In the genomic region with DNA sequence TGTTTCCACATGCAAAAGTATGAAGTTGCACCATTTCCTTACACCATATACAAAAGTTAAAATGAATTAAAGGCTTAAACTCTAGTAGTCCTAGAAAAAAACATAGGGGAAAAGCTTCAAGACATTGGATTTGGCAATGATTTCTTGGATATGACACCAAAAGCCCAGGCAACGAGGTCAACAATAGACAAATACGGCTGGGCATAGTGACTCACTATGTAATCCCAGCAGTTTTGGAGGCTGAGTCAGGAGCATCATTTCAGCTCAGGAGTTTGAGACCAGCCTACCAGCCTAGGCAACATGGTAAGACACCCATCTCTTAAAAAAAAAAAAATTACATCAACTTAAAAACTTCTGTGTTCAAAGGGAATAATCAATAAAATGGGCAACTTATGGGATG, we compare ENCODE assay signal across 2 cellular contexts.
TF ChIP-seq lines count a peak whose summit lies in the region.

No MANE protein-coding gene starts in this region.

TF ChIP-seq in SK-N-SH treated with all-trans-retinoic acid at 6 μM for 48 hours, 23 proteins besides CTCF, POLR2A, EP300 and RAD21 (continued from another document):
- TF ChIP-seq, protein P1, sequence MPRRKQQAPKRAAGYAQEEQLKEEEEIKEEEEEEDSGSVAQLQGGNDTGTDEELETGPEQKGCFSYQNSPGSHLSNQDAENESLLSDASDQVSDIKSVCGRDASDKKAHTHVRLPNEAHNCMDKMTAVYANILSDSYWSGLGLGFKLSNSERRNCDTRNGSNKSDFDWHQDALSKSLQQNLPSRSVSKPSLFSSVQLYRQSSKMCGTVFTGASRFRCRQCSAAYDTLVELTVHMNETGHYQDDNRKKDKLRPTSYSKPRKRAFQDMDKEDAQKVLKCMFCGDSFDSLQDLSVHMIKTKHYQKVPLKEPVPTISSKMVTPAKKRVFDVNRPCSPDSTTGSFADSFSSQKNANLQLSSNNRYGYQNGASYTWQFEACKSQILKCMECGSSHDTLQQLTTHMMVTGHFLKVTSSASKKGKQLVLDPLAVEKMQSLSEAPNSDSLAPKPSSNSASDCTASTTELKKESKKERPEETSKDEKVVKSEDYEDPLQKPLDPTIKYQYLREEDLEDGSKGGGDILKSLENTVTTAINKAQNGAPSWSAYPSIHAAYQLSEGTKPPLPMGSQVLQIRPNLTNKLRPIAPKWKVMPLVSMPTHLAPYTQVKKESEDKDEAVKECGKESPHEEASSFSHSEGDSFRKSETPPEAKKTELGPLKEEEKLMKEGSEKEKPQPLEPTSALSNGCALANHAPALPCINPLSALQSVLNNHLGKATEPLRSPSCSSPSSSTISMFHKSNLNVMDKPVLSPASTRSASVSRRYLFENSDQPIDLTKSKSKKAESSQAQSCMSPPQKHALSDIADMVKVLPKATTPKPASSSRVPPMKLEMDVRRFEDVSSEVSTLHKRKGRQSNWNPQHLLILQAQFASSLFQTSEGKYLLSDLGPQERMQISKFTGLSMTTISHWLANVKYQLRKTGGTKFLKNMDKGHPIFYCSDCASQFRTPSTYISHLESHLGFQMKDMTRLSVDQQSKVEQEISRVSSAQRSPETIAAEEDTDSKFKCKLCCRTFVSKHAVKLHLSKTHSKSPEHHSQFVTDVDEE (CRISPR knock-in tag; IDR thresholded peaks at IDR 0.05): no peak
- TF ChIP-seq ZFP3 (CRISPR knock-in tag; IDR thresholded peaks at IDR 0.05): no peak
- TF ChIP-seq RARB (CRISPR knock-in tag; IDR thresholded peaks at IDR 0.05): no peak
- no peak for TF ChIP-seq ZNF8 (CRISPR knock-in tag; IDR thresholded peaks at IDR 0.05)
- TF ChIP-seq SNAI2 (CRISPR knock-in tag; IDR thresholded peaks at IDR 0.05): no peak
- TF ChIP-seq ESRRG (CRISPR knock-in tag; IDR thresholded peaks at IDR 0.05): no peak
- no peak for TF ChIP-seq ZFP30 (CRISPR knock-in tag; IDR thresholded peaks at IDR 0.05)
- no peak for TF ChIP-seq TCF4 (CRISPR knock-in tag; IDR thresholded peaks at IDR 0.05; ENCODE audit: borderline replicate concordance)
- TF ChIP-seq, protein P2, sequence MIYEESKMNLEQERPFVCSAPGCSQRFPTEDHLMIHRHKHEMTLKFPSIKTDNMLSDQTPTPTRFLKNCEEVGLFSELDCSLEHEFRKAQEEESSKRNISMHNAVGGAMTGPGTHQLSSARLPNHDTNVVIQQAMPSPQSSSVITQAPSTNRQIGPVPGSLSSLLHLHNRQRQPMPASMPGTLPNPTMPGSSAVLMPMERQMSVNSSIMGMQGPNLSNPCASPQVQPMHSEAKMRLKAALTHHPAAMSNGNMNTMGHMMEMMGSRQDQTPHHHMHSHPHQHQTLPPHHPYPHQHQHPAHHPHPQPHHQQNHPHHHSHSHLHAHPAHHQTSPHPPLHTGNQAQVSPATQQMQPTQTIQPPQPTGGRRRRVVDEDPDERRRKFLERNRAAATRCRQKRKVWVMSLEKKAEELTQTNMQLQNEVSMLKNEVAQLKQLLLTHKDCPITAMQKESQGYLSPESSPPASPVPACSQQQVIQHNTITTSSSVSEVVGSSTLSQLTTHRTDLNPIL (CRISPR knock-in tag; IDR thresholded peaks at IDR 0.05; ENCODE audit: low read depth): no peak
- TF ChIP-seq, protein P3, sequence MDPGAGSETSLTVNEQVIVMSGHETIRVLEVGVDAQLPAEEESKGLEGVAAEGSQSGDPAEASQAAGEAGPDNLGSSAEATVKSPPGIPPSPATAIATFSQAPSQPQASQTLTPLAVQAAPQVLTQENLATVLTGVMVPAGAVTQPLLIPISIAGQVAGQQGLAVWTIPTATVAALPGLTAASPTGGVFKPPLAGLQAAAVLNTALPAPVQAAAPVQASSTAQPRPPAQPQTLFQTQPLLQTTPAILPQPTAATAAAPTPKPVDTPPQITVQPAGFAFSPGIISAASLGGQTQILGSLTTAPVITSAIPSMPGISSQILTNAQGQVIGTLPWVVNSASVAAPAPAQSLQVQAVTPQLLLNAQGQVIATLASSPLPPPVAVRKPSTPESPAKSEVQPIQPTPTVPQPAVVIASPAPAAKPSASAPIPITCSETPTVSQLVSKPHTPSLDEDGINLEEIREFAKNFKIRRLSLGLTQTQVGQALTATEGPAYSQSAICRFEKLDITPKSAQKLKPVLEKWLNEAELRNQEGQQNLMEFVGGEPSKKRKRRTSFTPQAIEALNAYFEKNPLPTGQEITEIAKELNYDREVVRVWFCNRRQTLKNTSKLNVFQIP (CRISPR knock-in tag; IDR thresholded peaks at IDR 0.05; ENCODE audit: borderline replicate concordance, low read depth): no peak
- TF ChIP-seq ARNTL (CRISPR knock-in tag; IDR thresholded peaks at IDR 0.05; ENCODE audit: borderline replicate concordance, low read depth): no peak
- no peak for TF ChIP-seq CSDC2 (CRISPR knock-in tag; IDR thresholded peaks at IDR 0.05)
- no peak for TF ChIP-seq ISL1 (CRISPR knock-in tag; IDR thresholded peaks at IDR 0.05)
- no peak for TF ChIP-seq BACH2 (CRISPR knock-in tag; IDR thresholded peaks at IDR 0.05; ENCODE audit: borderline replicate concordance)
- no peak for TF ChIP-seq PPARA (CRISPR knock-in tag; IDR thresholded peaks at IDR 0.05; ENCODE audit: borderline replicate concordance)

TF ChIP-seq in SK-N-SH, 30 proteins besides CTCF, POLR2A, EP300 and RAD21 (continued from another document):
- TF ChIP-seq, protein P4, sequence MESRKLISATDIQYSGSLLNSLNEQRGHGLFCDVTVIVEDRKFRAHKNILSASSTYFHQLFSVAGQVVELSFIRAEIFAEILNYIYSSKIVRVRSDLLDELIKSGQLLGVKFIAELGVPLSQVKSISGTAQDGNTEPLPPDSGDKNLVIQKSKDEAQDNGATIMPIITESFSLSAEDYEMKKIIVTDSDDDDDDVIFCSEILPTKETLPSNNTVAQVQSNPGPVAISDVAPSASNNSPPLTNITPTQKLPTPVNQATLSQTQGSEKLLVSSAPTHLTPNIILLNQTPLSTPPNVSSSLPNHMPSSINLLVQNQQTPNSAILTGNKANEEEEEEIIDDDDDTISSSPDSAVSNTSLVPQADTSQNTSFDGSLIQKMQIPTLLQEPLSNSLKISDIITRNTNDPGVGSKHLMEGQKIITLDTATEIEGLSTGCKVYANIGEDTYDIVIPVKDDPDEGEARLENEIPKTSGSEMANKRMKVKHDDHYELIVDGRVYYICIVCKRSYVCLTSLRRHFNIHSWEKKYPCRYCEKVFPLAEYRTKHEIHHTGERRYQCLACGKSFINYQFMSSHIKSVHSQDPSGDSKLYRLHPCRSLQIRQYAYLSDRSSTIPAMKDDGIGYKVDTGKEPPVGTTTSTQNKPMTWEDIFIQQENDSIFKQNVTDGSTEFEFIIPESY (IDR thresholded peaks at IDR 0.05; ENCODE audit: borderline replicate concordance, low read depth): no peak
- TF ChIP-seq FOXJ3 (CRISPR knock-in tag; IDR thresholded peaks at IDR 0.05) (no peak), JUND (IDR thresholded peaks at IDR 0.05) (no peak), TCF12 (IDR thresholded peaks at IDR 0.05) (no peak)
TF ChIP-seq in SK-N-SH: peak in this region for 0.
